In genomic region chr15:96495386-96495785, GRCh38 we compare ENCODE assay signal across 18 cellular contexts.
DNase-seq lines count a peak whose midpoint lies in the region; ATAC-seq and TF ChIP-seq lines count a peak whose summit lies in the region.
"Had no signal": no experiment of that assay in that cellular context is flagged by ENCODE, and none has a peak within 500 bp of the region (broad histone marks: within the 10 kb centered on the region; RNA-seq: fewer than 3 reads in every experiment).

No MANE protein-coding gene starts in this region.

- no peaks in the 10 kb centered on the region for H3K9me3 ChIP-seq in osteoblast (ENCODE audit: low read depth, low read length)
- H3K9me3 ChIP-seq: Caco-2 had no signal

- ATAC-seq in GM18907 (IDR thresholded peaks at IDR 0.05; ENCODE audit: unreplicated experiment), result no peak
- ATAC-seq: HCT116, HepG2 had no signal

- TF ChIP-seq CTCF in HL-60 (IDR thresholded peaks at IDR 0.05; ENCODE audit: insufficient read depth, low read length), result no peak
- no peak for TF ChIP-seq CTCF in NB4 (IDR thresholded peaks at IDR 0.05; ENCODE audit: low read depth, low read length)
- TF ChIP-seq CTCF in osteoblast (IDR thresholded peaks at IDR 0.05; ENCODE audit: extremely low read depth, low read depth, low read length), result no peak

- no peaks in the 10 kb centered on the region for H3K79me2 ChIP-seq in osteoblast (ENCODE audit: insufficient read depth, low read length)

- H3K4me3 ChIP-seq in HL-60 (replicated peaks; ENCODE audit: insufficient read depth, low read length) (no peak overlapping the region), NB4 (ENCODE audit: low read depth, low read length) (peak overlapping the region; percentile 74), osteoblast (ENCODE audit: insufficient read depth, low read length) (no peak overlapping the region)

- no peaks in the 10 kb centered on the region for H3K36me3 ChIP-seq in osteoblast (ENCODE audit: insufficient read depth, low read length)

- H3K27ac ChIP-seq in HL-60 (replicated peaks) (peak overlapping the region; percentile 97), osteoblast (ENCODE audit: low read depth, low read length) (no peak overlapping the region)
- H3K27ac ChIP-seq: C4-2B had no signal

- H3K27me3 ChIP-seq in HL-60 (ENCODE audit: insufficient read depth, poor library complexity, severe bottlenecking), result no peaks in the 10 kb centered on the region
- H3K27me3 ChIP-seq in osteoblast (ENCODE audit: insufficient read depth, low read length), result no peaks in the 10 kb centered on the region

- no peaks in the 10 kb centered on the region for H4K20me1 ChIP-seq in osteoblast (ENCODE audit: insufficient read depth, low read length)

- H3K4me1 ChIP-seq in osteoblast (ENCODE audit: insufficient read depth, low read length), result no peaks in the 10 kb centered on the region
- H3K4me1 ChIP-seq: Caco-2 had no signal

- DNase-seq in AML-193 (lab: John Stamatoyannopoulos, UW) (peak; percentile 22 to 32), HL-60 (ENCODE audit: low read depth in 1 of 2, low spot score in 1 of 2) (peak in 1 of 2 experiments; percentile 29), NB4 (ENCODE audit: low read depth) (peak; percentile 64), osteoblast (ENCODE audit: insufficient read length, low spot score, missing footprints) (peak; percentile 56), glomerular visceral epithelial cell (ENCODE audit: extremely low spot score) (no peak), RKO (ENCODE audit: low spot score) (no peak)
- DNase-seq: 8988T; Caco-2; CD4-positive, alpha-beta T cell; DMS79; GDM1; GOT3; H7; HFFc6 had no signal

- H2AFZ ChIP-seq in osteoblast (ENCODE audit: low read length), result no peak overlapping the region

- TF ChIP-seq POLR2A in NB4 (IDR thresholded peaks at IDR 0.05; ENCODE audit: extremely low read depth, insufficient read length), result no peak

- no peak overlapping the region for H3K4me2 ChIP-seq in osteoblast (ENCODE audit: insufficient read depth, low read length)

Comparison
In these comparisons a context has a peak if more than half of its experiments do, and no peak if none do; other contexts are left out.
1. DNase-seq: peak in AML-193 (2 of 2), NB4 (single experiment) and osteoblast (single experiment); none in glomerular visceral epithelial cell (single experiment) and RKO (single experiment).